ENCODE assay signal across 8 cellular contexts in the genomic region with DNA sequence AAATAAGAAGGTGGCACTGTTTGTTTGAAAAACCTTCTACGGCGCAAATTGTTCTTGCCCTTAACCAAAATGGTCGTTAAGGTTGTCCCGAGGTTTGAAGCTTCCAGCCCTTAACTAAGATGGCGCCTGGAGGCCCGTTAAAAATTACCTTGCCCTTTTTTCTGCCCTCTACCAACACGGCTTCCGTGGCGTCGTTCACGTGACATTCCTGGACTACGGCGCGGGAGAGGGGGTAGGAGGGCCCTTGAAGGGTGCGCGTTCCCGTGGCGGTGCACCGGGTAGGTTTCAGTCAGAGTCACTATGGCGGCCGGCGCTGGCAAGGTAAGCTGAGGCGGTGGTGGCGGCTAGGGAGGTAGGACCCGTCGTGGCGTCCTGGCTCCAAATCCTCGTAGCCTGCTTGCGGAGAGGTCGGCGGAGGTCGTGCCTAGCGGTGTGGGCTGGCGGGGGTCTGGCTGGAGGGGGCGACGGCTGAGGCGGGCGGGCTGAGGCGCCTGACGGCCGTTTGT. TPM values are rescaled to one million over a fixed set of nuclear protein-coding genes. Genes with fewer than 3 reads are reported as not detected.
DNase-seq lines count a peak whose midpoint lies in the region; ATAC-seq and TF ChIP-seq lines count a peak whose summit lies in the region.

A gene with protein sequence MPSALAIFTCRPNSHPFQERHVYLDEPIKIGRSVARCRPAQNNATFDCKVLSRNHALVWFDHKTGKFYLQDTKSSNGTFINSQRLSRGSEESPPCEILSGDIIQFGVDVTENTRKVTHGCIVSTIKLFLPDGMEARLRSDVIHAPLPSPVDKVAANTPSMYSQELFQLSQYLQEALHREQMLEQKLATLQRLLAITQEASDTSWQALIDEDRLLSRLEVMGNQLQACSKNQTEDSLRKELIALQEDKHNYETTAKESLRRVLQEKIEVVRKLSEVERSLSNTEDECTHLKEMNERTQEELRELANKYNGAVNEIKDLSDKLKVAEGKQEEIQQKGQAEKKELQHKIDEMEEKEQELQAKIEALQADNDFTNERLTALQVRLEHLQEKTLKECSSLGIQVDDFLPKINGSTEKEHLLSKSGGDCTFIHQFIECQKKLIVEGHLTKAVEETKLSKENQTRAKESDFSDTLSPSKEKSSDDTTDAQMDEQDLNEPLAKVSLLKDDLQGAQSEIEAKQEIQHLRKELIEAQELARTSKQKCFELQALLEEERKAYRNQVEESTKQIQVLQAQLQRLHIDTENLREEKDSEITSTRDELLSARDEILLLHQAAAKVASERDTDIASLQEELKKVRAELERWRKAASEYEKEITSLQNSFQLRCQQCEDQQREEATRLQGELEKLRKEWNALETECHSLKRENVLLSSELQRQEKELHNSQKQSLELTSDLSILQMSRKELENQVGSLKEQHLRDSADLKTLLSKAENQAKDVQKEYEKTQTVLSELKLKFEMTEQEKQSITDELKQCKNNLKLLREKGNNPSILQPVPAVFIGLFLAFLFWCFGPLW (plus strand): TSS at position 288 of the 506 bp plus-strand sequence. CDS start 1,343 bp downstream, outside the sequence.

- peak within 1 kb of the TSS; percentile 90 for H3K4me3 Mint-ChIP-seq in natural killer cell treated with Interleukin-12 subunit alpha and Interleukin-12 subunit beta and Interleukin-15 and Interleukin-18, amount 100 ng/mL, for 72 hours

- peak; percentile 98 for DNase-seq in ELF-1 (ENCODE audit: low read depth, low spot score)
- DNase-seq in H7: peak; percentile 93
- peak; percentile 94 for DNase-seq in M059J (ENCODE audit: low read depth)
- DNase-seq in SHP77 (lab: John Stamatoyannopoulos, UW): peak; percentile 94 to 96
- peak; percentile 92 for DNase-seq in activated effector memory CD4-positive, alpha-beta T cell treated with Interleukin-2 at 50 U/mL for 16 hours
- peak; percentile 98 for DNase-seq in fibroblast of pulmonary artery (ENCODE audit: low read depth)
- peak; percentile 95 for DNase-seq in natural killer cell treated with Interleukin-12 subunit alpha and Interleukin-12 subunit beta and Interleukin-15 and Interleukin-18, amount 100 ng/mL, for 72 hours (ENCODE audit: low spot score)
- peak; percentile 94 for DNase-seq in stimulated activated naive CD8-positive, alpha-beta T cell treated with anti-CD3 and anti-CD28 coated beads, Interleukin-15, Interleukin-2, amounts not matched to agents 100 U/mL and 50 U/mL, for 24 hours

- peaks cover 6% of the 10 kb centered on the region for H3K36me3 Mint-ChIP-seq in natural killer cell treated with Interleukin-12 subunit alpha and Interleukin-12 subunit beta and Interleukin-15 and Interleukin-18, amount 100 ng/mL, for 72 hours

- peaks cover 0 to 2% of the 10 kb centered on the region in 2 donors for H3K27me3 Mint-ChIP-seq in natural killer cell treated with Interleukin-12 subunit alpha and Interleukin-12 subunit beta and Interleukin-15 and Interleukin-18, amount 100 ng/mL, for 72 hours

- H3K4me3 ChIP-seq in H7 (ENCODE audit: insufficient read depth, low read depth, low read length) (peak within 1 kb of the TSS; percentile 88), fibroblast of pulmonary artery (replicated peaks; ENCODE audit: low read depth, low read length) (peak within 1 kb of the TSS; percentile 81)

- ATAC-seq in natural killer cell treated with Interleukin-12 subunit alpha and Interleukin-12 subunit beta and Interleukin-15 and Interleukin-18, amount 100 ng/mL, for 72 hours: peak; percentile 97 to 98
- ATAC-seq in stimulated activated naive CD8-positive, alpha-beta T cell treated with anti-CD3 and anti-CD28 coated beads, Interleukin-15, Interleukin-2, amounts not matched to agents 100 U/mL and 50 U/mL, for 24 hours: peak; percentile 97

- H3K27me3 ChIP-seq in H7 (ENCODE audit: control insufficient read depth, insufficient read depth, low read length): no peaks in the 10 kb centered on the region

- no peaks in the 10 kb centered on the region for H3K9me3 Mint-ChIP-seq in natural killer cell treated with Interleukin-12 subunit alpha and Interleukin-12 subunit beta and Interleukin-15 and Interleukin-18, amount 100 ng/mL, for 72 hours

- TF ChIP-seq CTCF in fibroblast of pulmonary artery (IDR thresholded peaks at IDR 0.05; ENCODE audit: low read length, missing control alignments): no peak

- peak within 1 kb of the TSS; percentile 97 to 98 for H3K27ac Mint-ChIP-seq in natural killer cell treated with Interleukin-12 subunit alpha and Interleukin-12 subunit beta and Interleukin-15 and Interleukin-18, amount 100 ng/mL, for 72 hours

- H3K36me3 ChIP-seq in H7 (replicated peaks; ENCODE audit: control insufficient read depth, insufficient read depth, low read length): peaks cover 1% of the 10 kb centered on the region; the same call in 1 of the 2 replicates

- peaks cover 20 to 25% of the 10 kb centered on the region in 2 donors for H3K4me1 Mint-ChIP-seq in natural killer cell treated with Interleukin-12 subunit alpha and Interleukin-12 subunit beta and Interleukin-15 and Interleukin-18, amount 100 ng/mL, for 72 hours (ENCODE audit: low read depth in 2 of 2)

RNA-seq across cellular contexts. Expression of the gene that starts here (rescaled TPM):
- total RNA-seq in H7 (2014; rRNA removed; shearing (Covaris generic)): 33.5 and 40.7 TPM in 2 replicates
- 26.1 and 31.2 TPM in 2 replicates for total RNA-seq in M059J (2014; rRNA removed; shearing (Covaris generic))
- total RNA-seq in natural killer cell treated with Interleukin-12 subunit alpha and Interleukin-12 subunit beta and Interleukin-15 and Interleukin-18, amount 100 ng/mL, for 72 hours: 100 to 1,000 TPM in 1 of 2 donors, 10 to 100 TPM in 1; 57.3 to 103 TPM

Comparison
In these comparisons a context has a peak if more than half of its experiments do, and no peak if none do; other contexts are left out.
1. Peak in every context shown above with its lines: DNase-seq, ATAC-seq and H3K4me3 ChIP-seq.